Comparison of ENCODE assay signal across 1 cellular context in genomic region chr18:76838182-76838581, GRCh38.
TF ChIP-seq lines count a peak whose summit lies in the region.

No MANE protein-coding gene starts in this region.

TF ChIP-seq in GM12878, 131 proteins besides CTCF, POLR2A, EP300 and RAD21:
- no peak for TF ChIP-seq ZBTB40 (IDR thresholded peaks at IDR 0.05; ENCODE audit: borderline replicate concordance)
- TF ChIP-seq RAD51 (IDR thresholded peaks at IDR 0.05) = no peak
- no peak for TF ChIP-seq PRDM15 (CRISPR knock-in tag; IDR thresholded peaks at IDR 0.05)
- no peak for TF ChIP-seq NRF1 (conservative IDR thresholded peaks at IDR 0.05; ENCODE audit: low read depth, low read length)
- no peak for TF ChIP-seq MEF2B (IDR thresholded peaks at IDR 0.05; ENCODE audit: partially characterized antibody, poor library complexity, severe bottlenecking)
- TF ChIP-seq RUNX3 (IDR thresholded peaks at IDR 0.05; ENCODE audit: low read length) = no peak
